Comparison of ENCODE assay signal across 15 cellular contexts in genomic region chr2:12675352-12675795, GRCh38. TPM values are rescaled to one million over a fixed set of nuclear protein-coding genes. Genes with fewer than 3 reads are reported as not detected.
DNase-seq lines count a peak whose midpoint lies in the region; ATAC-seq, FAIRE-seq and TF ChIP-seq lines count a peak whose summit lies in the region.
"Had no signal": no experiment of that assay in that cellular context is flagged by ENCODE, and none has a peak within 500 bp of the region (broad histone marks: within the 10 kb centered on the region; RNA-seq: fewer than 3 reads in every experiment).

No MANE protein-coding gene starts in this region.

- BruUV-seq in A673 (replicated peaks; lab: Mats Ljungman, UMichigan) = no TSS peak

- ATAC-seq in HG03565 (IDR thresholded peaks at IDR 0.05; ENCODE audit: unreplicated experiment) = no peak

- POLR2A ChIA-PET in A673 (lab: Charles Lee; ENCODE audit: low non-redundant PET) = no interaction called here

- H2AFZ ChIP-seq in hepatocyte = no peak overlapping the region

- H3K79me2 ChIP-seq in hepatocyte = no peaks in the 10 kb centered on the region

- no peaks in the 10 kb centered on the region for H3K9me2 ChIP-seq in hepatocyte (replicated peaks; ENCODE audit: insufficient read depth)

- H3K36me3 ChIP-seq in A673 (ENCODE audit: insufficient read depth, low read length, poor library complexity, severe bottlenecking) (no peaks in the 10 kb centered on the region), brain microvascular endothelial cell (replicated peaks) (no peaks in the 10 kb centered on the region), hepatocyte (replicated peaks; ENCODE audit: insufficient read depth, low read depth) (no peaks in the 10 kb centered on the region), esophagus squamous epithelium (no peaks in the 10 kb centered on the region)
- H3K36me3 ChIP-seq: neutrophil had no signal

- CTCF ChIA-PET in A673 (lab: Charles Lee) = no interaction called here

- DNase-seq in A673 (ENCODE audit: low spot score) = peak; percentile 16
- peak; percentile 10 for DNase-seq in HTR-8/SVneo (ENCODE audit: insufficient read length, low spot score)
- DNase-seq in brain microvascular endothelial cell = peak; percentile 76
- DNase-seq in hepatocyte (ENCODE audit: low spot score) = peak; percentile 77
- no peak for DNase-seq in KBM-7
- DNase-seq in effector CD8-positive, alpha-beta T cell (lab: John Stamatoyannopoulos, UW) = no peak
- DNase-seq in esophagus squamous epithelium (lab: John Stamatoyannopoulos, UW) = no peak
- DNase-seq: activated CD4-positive, alpha-beta memory T cell treated with anti-CD3 and anti-CD28 coated beads, Interleukin-2, amount 10 ng/mL, durations not matched to agents 7 days and 5 days; activated naive CD4-positive, alpha-beta T cell treated with Interleukin-2 at 50 U/mL for 16 hours; DMS79 treated with DMSO at 0.1 percent for 48 hours; glutamatergic neuron; NCI-H2081 had no signal

- no peaks in the 10 kb centered on the region for H4K20me1 ChIP-seq in hepatocyte (ENCODE audit: insufficient read depth, poor library complexity, severe bottlenecking)

- H3K27me3 ChIP-seq in A673 (replicated peaks; ENCODE audit: insufficient read depth, low read depth, low read length, poor library complexity) (no peaks in the 10 kb centered on the region), brain microvascular endothelial cell (replicated peaks) (no peaks in the 10 kb centered on the region), hepatocyte (no peaks in the 10 kb centered on the region), esophagus squamous epithelium (no peaks in the 10 kb centered on the region)
- H3K27me3 ChIP-seq: neutrophil had no signal

- in situ Hi-C loops in brain microvascular endothelial cell (cut with HindIII; ENCODE audit: low pct_ligation_motif_present, low sequenced_read_pairs) = no loop called here
- in situ Hi-C loops in KBM-7 (cut with MboI; ENCODE audit: low pct_unique_long_range_greater_than_20kb, low sequenced_read_pairs) = no loop called here

- H3K4me1 ChIP-seq in A673 (ENCODE audit: insufficient read depth, low read length, poor library complexity, severe bottlenecking) (no peaks in the 10 kb centered on the region), hepatocyte (ENCODE audit: insufficient read depth) (no peaks in the 10 kb centered on the region), esophagus squamous epithelium (peaks cover 0 to 9% (median 8%) of the 10 kb centered on the region in 3 donors)

- H3K27ac ChIP-seq in A673 (ENCODE audit: low read depth, low read length, poor library complexity, severe bottlenecking) (no peak overlapping the region), brain microvascular endothelial cell (no peak overlapping the region), hepatocyte (peak overlapping the region; percentile 78), esophagus squamous epithelium (no peak overlapping the region)
- H3K27ac ChIP-seq: coronary artery, neutrophil had no signal

- TF ChIP-seq POLR2A in esophagus squamous epithelium (IDR thresholded peaks at IDR 0.05) = no peak

- 75% methylated on average over 7 of the region's 7 CpGs for WGBS in hepatocyte (ENCODE audit: low lambda C conversion rate, missing lambda C conversion rate)
- 82 to 85% methylated on average over 6 to 7 of the region's 7 CpGs for WGBS in esophagus squamous epithelium, 2 donors

- intact Hi-C loops in A673 (cut with micrococcal nuclease; ENCODE audit: unreplicated experiment) = no loop called here
- intact Hi-C loops in esophagus squamous epithelium (cut with DNase I) = no loop called here

- TF ChIP-seq CTCF in A673 (conservative IDR thresholded peaks at IDR 0.05; ENCODE audit: low read depth, low read length) = no peak
- peak; percentile 6 for TF ChIP-seq CTCF in brain microvascular endothelial cell (IDR thresholded peaks at IDR 0.05; ENCODE audit: low read depth, low read length, missing control alignments)
- TF ChIP-seq CTCF in hepatocyte (IDR thresholded peaks at IDR 0.05; ENCODE audit: poor library complexity) = no peak
- no peak for TF ChIP-seq CTCF in esophagus squamous epithelium (IDR thresholded peaks at IDR 0.05)

- no peak for FAIRE-seq in HTR-8/SVneo (lab: Jason Lieb, UNC)

- no peak overlapping the region for H3K4me2 ChIP-seq in hepatocyte

- no peak overlapping the region for H3K4me3 ChIP-seq in A673 (ENCODE audit: low read depth, low read length, poor library complexity, severe bottlenecking)
- no peak overlapping the region for H3K4me3 ChIP-seq in brain microvascular endothelial cell (ENCODE audit: low read depth, low read length)
- no peak overlapping the region for H3K4me3 ChIP-seq in hepatocyte
- H3K4me3 ChIP-seq in esophagus squamous epithelium = no peak overlapping the region
- H3K4me3 ChIP-seq: coronary artery had no signal

- H3K9me3 ChIP-seq in A673 (ENCODE audit: low read depth, low read length, poor library complexity, severe bottlenecking) (no peaks in the 10 kb centered on the region), hepatocyte (ENCODE audit: low read depth) (no peaks in the 10 kb centered on the region), esophagus squamous epithelium (no peaks in the 10 kb centered on the region)
- H3K9me3 ChIP-seq: neutrophil had no signal

RNA-seq across cellular contexts. Expression of gene TRIB2, which starts 41.4 kb away (rescaled TPM):
- total RNA-seq in A673 (2021) = 92.3 and 100.0 TPM in 2 replicates
- 27.2 and 28.0 TPM in 2 replicates for total RNA-seq in hepatocyte
- 18.5 and 19.2 TPM in 2 replicates for polyA plus RNA-seq in hepatocyte
- total RNA-seq in esophagus squamous epithelium = 10 to 100 TPM in 3 of 4 donors, 1 to 10 TPM in 1; 9.8 to 42.2 (median 32.4) TPM

Comparison
In these comparisons a context has a peak if more than half of its experiments do, and no peak if none do; other contexts are left out.
1. DNase-seq: peak in A673 (single experiment), HTR-8/SVneo (single experiment), brain microvascular endothelial cell (single experiment) and hepatocyte (single experiment); none in KBM-7 (single experiment), effector CD8-positive, alpha-beta T cell (single experiment) and esophagus squamous epithelium (single experiment).